Comparison of ENCODE assay signal across 16 cellular contexts in the genomic region with DNA sequence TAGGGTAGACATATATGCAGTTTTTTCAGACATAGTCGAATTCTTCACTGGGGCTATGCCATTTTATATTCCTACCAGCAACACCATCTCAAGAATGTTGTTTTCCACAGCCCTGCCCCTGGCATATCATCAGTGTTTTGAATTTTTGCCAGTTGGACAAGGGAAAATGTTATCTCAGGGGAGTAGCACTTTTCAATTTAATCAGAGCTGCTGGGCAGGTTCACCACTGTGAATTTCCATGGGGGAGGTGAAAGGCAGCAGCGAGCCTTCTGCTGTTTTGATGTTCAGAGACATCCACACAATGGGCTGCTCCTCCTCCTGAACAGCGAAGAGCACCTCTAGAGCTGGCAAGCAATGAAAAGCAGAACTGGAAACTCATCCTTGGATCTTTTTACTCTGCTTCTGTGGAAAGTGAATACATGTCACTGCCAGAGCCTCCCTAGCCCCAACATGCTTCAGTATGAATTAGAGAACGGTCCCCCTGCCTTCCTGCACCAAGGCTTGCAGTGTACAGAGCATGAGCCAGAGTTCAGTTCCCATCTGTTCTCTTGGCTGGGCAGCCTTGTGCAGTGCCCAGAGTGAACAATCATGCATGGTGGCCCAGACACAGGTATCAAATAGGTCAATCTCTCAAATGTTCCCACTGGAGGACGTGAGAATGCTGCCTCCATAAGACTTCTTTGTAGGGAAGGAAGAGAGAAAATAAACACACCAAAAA. TPM values are rescaled to one million over a fixed set of nuclear protein-coding genes. Genes with fewer than 3 reads are reported as not detected.
A peak's percentile ranks its signal among the peaks of the same experiment; 100 is the strongest.
DNase-seq lines count a peak whose midpoint lies in the region; ATAC-seq and TF ChIP-seq lines count a peak whose summit lies in the region.
"Had no signal": no experiment of that assay in that cellular context is flagged by ENCODE, and none has a peak within 500 bp of the region (broad histone marks: within the 10 kb centered on the region; RNA-seq: fewer than 3 reads in every experiment).

No MANE protein-coding gene starts in this region.

- H3K4me1 Mint-ChIP-seq in chondrocyte (ENCODE audit: low read depth) (peaks cover 36% of the 10 kb centered on the region), neural crest cell (peaks cover 39% of the 10 kb centered on the region)

- ATAC-seq in HG03432 (IDR thresholded peaks at IDR 0.05; ENCODE audit: unreplicated experiment) (no peak), GM21367 (IDR thresholded peaks at IDR 0.05; ENCODE audit: unreplicated experiment) (no peak)
- ATAC-seq: A549, K562 had no signal

- no peak overlapping the region for H3K27ac ChIP-seq in Peyer's patch
- H3K27ac ChIP-seq: A549, GM23248, SJSA1 had no signal

- peak overlapping the region; percentile 62 for H3K27ac Mint-ChIP-seq in chondrocyte (ENCODE audit: unreplicated experiment)
- H3K27ac Mint-ChIP-seq in neural crest cell (ENCODE audit: unreplicated experiment), result peak overlapping the region; percentile 31

- H3K27me3 Mint-ChIP-seq in chondrocyte (ENCODE audit: low read depth), result peaks cover 6% of the 10 kb centered on the region
- H3K27me3 Mint-ChIP-seq in neural crest cell (ENCODE audit: low read depth), result no peaks in the 10 kb centered on the region

- H3K9me3 Mint-ChIP-seq in chondrocyte (ENCODE audit: low read depth) (no peaks in the 10 kb centered on the region), neural crest cell (no peaks in the 10 kb centered on the region)

- no peak for TF ChIP-seq POLR2A in Peyer's patch (IDR thresholded peaks at IDR 0.05)

- H3K36me3 ChIP-seq in Peyer's patch, result no peaks in the 10 kb centered on the region
- H3K36me3 ChIP-seq: SJSA1 had no signal

- TF ChIP-seq CTCF in chondrocyte (IDR thresholded peaks at IDR 0.05) (no peak), neural crest cell (conservative IDR thresholded peaks at IDR 0.05) (no peak), Peyer's patch (IDR thresholded peaks at IDR 0.05) (no peak)

- no peaks in the 10 kb centered on the region for H3K27me3 ChIP-seq in Peyer's patch

- no peaks in the 10 kb centered on the region for H3K4me1 ChIP-seq in Peyer's patch
- H3K4me1 ChIP-seq: A549, SJSA1 had no signal

- H3K4me3 Mint-ChIP-seq in chondrocyte (ENCODE audit: unreplicated experiment), result no peak overlapping the region
- H3K4me3 Mint-ChIP-seq in neural crest cell, result no peak overlapping the region

- H3K4me3 ChIP-seq in Peyer's patch, result no peak overlapping the region
- H3K4me3 ChIP-seq: A549, GM23248, K562, SJSA1 had no signal

- no peaks in the 10 kb centered on the region for H3K36me3 Mint-ChIP-seq in chondrocyte (ENCODE audit: low read depth)
- peaks cover 29% of the 10 kb centered on the region for H3K36me3 Mint-ChIP-seq in neural crest cell (ENCODE audit: low read depth)

- no peaks in the 10 kb centered on the region for H3K9me3 ChIP-seq in Peyer's patch
- H3K9me3 ChIP-seq: A549, SJSA1 had no signal

- DNase-seq in Ammon's horn (ENCODE audit: low spot score) (peak; percentile 27), NCI-H1694 treated with DMSO at 0.1 percent for 48 hours (lab: John Stamatoyannopoulos, UW) (peak; percentile 23), chondrocyte (ENCODE audit: low spot score) (no peak), neural crest cell (ENCODE audit: low read depth, low spot score) (no peak), Peyer's patch (no peak), MV-4-11 (lab: John Stamatoyannopoulos, UW) (no peak)
- DNase-seq: DND-41, GF-D8, GM23248, NCI-H1092, NCI-H82 had no signal

RNA-seq across cellular contexts. Expression of gene RAD18, which starts 56.1 kb away (rescaled TPM):
- 9.1 to 22.2 TPM (median 9.7 TPM) in 3 replicates for total RNA-seq in chondrocyte
- total RNA-seq in neural crest cell, result 34.2 and 36.3 TPM in 2 replicates
- 10 to 100 TPM in 2 of 4 donors, 1 to 10 TPM in 2; 6.5 to 26.4 (median 10.3) TPM for total RNA-seq in Peyer's patch

Comparison
In these comparisons a context has a peak if more than half of its experiments do, and no peak if none do; other contexts are left out.
1. DNase-seq: peak in Ammon's horn (single experiment) and NCI-H1694 treated with DMSO at 0.1 percent for 48 hours (single experiment); none in chondrocyte (single experiment), neural crest cell (single experiment), Peyer's patch (0 of 3) and MV-4-11 (single experiment).